In genomic region chr13:112510002-112510780, GRCh38 we compare ENCODE assay signal across 8 cellular contexts.
DNase-seq lines count a peak whose midpoint lies in the region; ATAC-seq and TF ChIP-seq lines count a peak whose summit lies in the region.

No MANE protein-coding gene starts in this region.

- peak; percentile 44 for TF ChIP-seq CTCF in foreskin fibroblast (IDR thresholded peaks at IDR 0.05; ENCODE audit: low read depth, low read length)

- ATAC-seq in activated T-cell treated with anti-CD3 and anti-CD28 coated beads, Interleukin-2, amount 50 U/mL, for 4 hours, result no peak
- no peak for ATAC-seq in HG03135 (IDR thresholded peaks at IDR 0.05; ENCODE audit: unreplicated experiment)

- no peak overlapping the region for H3K27ac ChIP-seq in Karpas-422 (ENCODE audit: low read length)

- no peaks in the 10 kb centered on the region for H3K9me3 Mint-ChIP-seq in activated T-cell treated with anti-CD3 and anti-CD28 coated beads, Interleukin-2, amount 50 U/mL, for 4 hours

- H2AFZ ChIP-seq in Karpas-422 (ENCODE audit: low read length), result no peak overlapping the region

- peaks cover 8% of the 10 kb centered on the region; the same call in 1 of the 2 replicates for H3K36me3 ChIP-seq in Karpas-422 (ENCODE audit: insufficient read depth, low read length)

- H3K79me2 ChIP-seq in Karpas-422 (ENCODE audit: low read length), result no peaks in the 10 kb centered on the region; the same call in 1 of the 2 replicates

- no peak overlapping the region for H3K4me2 ChIP-seq in Karpas-422 (ENCODE audit: low read depth, low read length, poor library complexity, severe bottlenecking)

- no peaks in the 10 kb centered on the region for H3K4me1 ChIP-seq in Karpas-422 (ENCODE audit: low read length)

- H3K4me3 Mint-ChIP-seq in activated T-cell treated with anti-CD3 and anti-CD28 coated beads, Interleukin-2, amount 50 U/mL, for 4 hours, result no peak overlapping the region

- H3K4me1 Mint-ChIP-seq in activated T-cell treated with anti-CD3 and anti-CD28 coated beads, Interleukin-2, amount 50 U/mL, for 4 hours (ENCODE audit: low read depth), result no peaks in the 10 kb centered on the region

- no peaks in the 10 kb centered on the region for H3K9me2 ChIP-seq in Karpas-422 (replicated peaks; ENCODE audit: insufficient read depth, low read length)

- H3K27me3 Mint-ChIP-seq in activated T-cell treated with anti-CD3 and anti-CD28 coated beads, Interleukin-2, amount 50 U/mL, for 4 hours (ENCODE audit: low read depth), result no peaks in the 10 kb centered on the region

- DNase-seq in GF-D8 (lab: John Stamatoyannopoulos, UW) (peak; percentile 9), Karpas-422 (peak; percentile 81), SIG-M5 (lab: John Stamatoyannopoulos, UW) (peak; percentile 29), foreskin fibroblast (peak; percentile 51 to 80), pons (ENCODE audit: low spot score) (peak; percentile 78)
- DNase-seq in activated T-cell treated with anti-CD3 and anti-CD28 coated beads, Interleukin-2, amount 50 U/mL, for 4 hours, result no peak
- no peak for DNase-seq in activated T-cell treated with anti-CD3 and anti-CD28 coated beads, Interleukin-2, amount 50 U/mL, for 48 hours

- H3K27me3 ChIP-seq in Karpas-422 (ENCODE audit: low read length), result no peaks in the 10 kb centered on the region

- H3K9ac ChIP-seq in Karpas-422 (ENCODE audit: low read length), result no peak overlapping the region

- H3K9me3 ChIP-seq in Karpas-422 (ENCODE audit: low read length), result no peaks in the 10 kb centered on the region

- H3K36me3 Mint-ChIP-seq in activated T-cell treated with anti-CD3 and anti-CD28 coated beads, Interleukin-2, amount 50 U/mL, for 4 hours (ENCODE audit: insufficient read depth), result peaks cover 37% of the 10 kb centered on the region

- H3K4me3 ChIP-seq in Karpas-422 (ENCODE audit: low read length) (no peak overlapping the region), foreskin fibroblast (ENCODE audit: low read depth in 1 of 2, low read length in 2 of 2) (no peak overlapping the region)

- no peaks in the 10 kb centered on the region for H4K20me1 ChIP-seq in Karpas-422 (ENCODE audit: insufficient read depth, low read depth, low read length)

Comparison
In these comparisons a context has a peak if more than half of its experiments do, and no peak if none do; other contexts are left out.
1. DNase-seq: peak in GF-D8 (single experiment), Karpas-422 (single experiment), SIG-M5 (single experiment), foreskin fibroblast (2 of 2) and pons (single experiment); none in activated T-cell treated with anti-CD3 and anti-CD28 coated beads, Interleukin-2, amount 50 U/mL, for 4 hours (single experiment) and activated T-cell treated with anti-CD3 and anti-CD28 coated beads, Interleukin-2, amount 50 U/mL, for 48 hours (0 of 2).